In genomic region chr14:88935083-88935482, GRCh38 we compare ENCODE assay signal across 1 cellular context.
TF ChIP-seq lines count a peak whose summit lies in the region.

No MANE protein-coding gene starts in this region.

TF ChIP-seq in IMR-90, 13 proteins besides CTCF, POLR2A, EP300 and RAD21 (continued from another document):
- TF ChIP-seq CEBPB (IDR thresholded peaks at IDR 0.05; ENCODE audit: low read depth, low read length) (no peak), NFE2L2 (IDR thresholded peaks at IDR 0.05; ENCODE audit: low read depth, low read length) (no peak), RFX5 (IDR thresholded peaks at IDR 0.05; ENCODE audit: low read depth, low read length) (no peak), CHD1 (IDR thresholded peaks at IDR 0.05; ENCODE audit: low read depth, low read length) (no peak)
- TF ChIP-seq, protein P1, sequence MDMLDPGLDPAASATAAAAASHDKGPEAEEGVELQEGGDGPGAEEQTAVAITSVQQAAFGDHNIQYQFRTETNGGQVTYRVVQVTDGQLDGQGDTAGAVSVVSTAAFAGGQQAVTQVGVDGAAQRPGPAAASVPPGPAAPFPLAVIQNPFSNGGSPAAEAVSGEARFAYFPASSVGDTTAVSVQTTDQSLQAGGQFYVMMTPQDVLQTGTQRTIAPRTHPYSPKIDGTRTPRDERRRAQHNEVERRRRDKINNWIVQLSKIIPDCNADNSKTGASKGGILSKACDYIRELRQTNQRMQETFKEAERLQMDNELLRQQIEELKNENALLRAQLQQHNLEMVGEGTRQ (IDR thresholded peaks at IDR 0.05; ENCODE audit: low read depth, low read length), result no peak
